Comparison of ENCODE assay signal across 14 cellular contexts in the genomic region with DNA sequence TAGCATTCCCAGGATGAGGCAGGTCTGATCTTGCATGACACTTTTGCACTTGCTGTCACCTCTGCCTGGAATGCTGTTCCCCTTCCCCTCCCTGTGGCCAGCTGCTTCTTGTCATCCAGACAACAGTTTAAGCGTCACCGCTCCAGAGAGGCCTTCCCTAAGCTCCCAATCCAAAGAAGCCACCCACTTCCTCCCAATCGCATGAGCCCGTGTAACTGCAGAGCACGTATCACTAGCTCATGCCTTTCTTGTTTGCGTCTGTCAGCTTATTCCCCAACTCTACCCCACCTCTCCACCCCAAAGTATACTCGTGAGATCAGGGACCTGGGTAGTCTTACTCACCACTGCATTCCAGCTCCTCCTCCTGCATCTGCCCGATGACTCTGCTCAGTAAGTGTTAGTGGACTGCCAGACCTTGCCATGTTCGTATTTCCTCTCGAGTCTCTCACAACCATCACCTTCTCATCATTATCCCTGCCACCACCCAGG.
DNase-seq lines count a peak whose midpoint lies in the region; ATAC-seq, FAIRE-seq and TF ChIP-seq lines count a peak whose summit lies in the region.
"Had no signal": no experiment of that assay in that cellular context is flagged by ENCODE, and none has a peak within 500 bp of the region (broad histone marks: within the 10 kb centered on the region; RNA-seq: fewer than 3 reads in every experiment).

No MANE protein-coding gene starts in this region.

- DNase-seq in GM04504 (ENCODE audit: low read depth): peak; percentile 50
- no peak for DNase-seq in esophagus muscularis mucosa (ENCODE audit: extremely low spot score)
- DNase-seq in kidney: peak; percentile 63
- DNase-seq in stomach: no peak
- no peak for DNase-seq in AML-193 (lab: John Stamatoyannopoulos, UW)
- no peak for DNase-seq in NCI-H1694 treated with DMSO at 0.1 percent for 48 hours (lab: John Stamatoyannopoulos, UW)
- DNase-seq in endothelial cell (ENCODE audit: low spot score): no peak
- DNase-seq: activated naive CD8-positive, alpha-beta T cell treated with anti-CD3 and anti-CD28 coated beads, Interleukin-2, amount 10 ng/mL, durations not matched to agents 7 days and 5 days; GOT3; left colon; occipital lobe had no signal

- H3K36me3 ChIP-seq in esophagus muscularis mucosa (no peaks in the 10 kb centered on the region), kidney (ENCODE audit: control insufficient read depth in 1 of 2, insufficient read depth in 2 of 2, low read length in 2 of 2) (no peaks in the 10 kb centered on the region), stomach (no peaks in the 10 kb centered on the region)

- H3K27ac Mint-ChIP-seq in endothelial cell (ENCODE audit: unreplicated experiment): no peak overlapping the region
- H3K27ac Mint-ChIP-seq: activated naive CD8-positive, alpha-beta T cell treated with anti-CD3 and anti-CD28 coated beads, Interleukin-2, amount 10 ng/mL, durations not matched to agents 7 days and 5 days had no signal

- TF ChIP-seq CTCF in esophagus muscularis mucosa (IDR thresholded peaks at IDR 0.05) (no peak), kidney (IDR thresholded peaks at IDR 0.05; ENCODE audit: borderline replicate concordance, extremely low read depth, insufficient read depth) (no peak), stomach (IDR thresholded peaks at IDR 0.05) (no peak), endothelial cell (IDR thresholded peaks at IDR 0.05; ENCODE audit: unreplicated experiment) (no peak)

- no peaks in the 10 kb centered on the region for H3K9me3 Mint-ChIP-seq in endothelial cell (ENCODE audit: unreplicated experiment)
- H3K9me3 Mint-ChIP-seq: activated naive CD8-positive, alpha-beta T cell treated with anti-CD3 and anti-CD28 coated beads, Interleukin-2, amount 10 ng/mL, durations not matched to agents 7 days and 5 days had no signal

- H3K27me3 ChIP-seq in esophagus muscularis mucosa (no peaks in the 10 kb centered on the region), stomach (no peaks in the 10 kb centered on the region)

- H3K4me3 Mint-ChIP-seq in endothelial cell (ENCODE audit: unreplicated experiment): no peak overlapping the region
- H3K4me3 Mint-ChIP-seq: activated naive CD8-positive, alpha-beta T cell treated with anti-CD3 and anti-CD28 coated beads, Interleukin-2, amount 10 ng/mL, durations not matched to agents 7 days and 5 days had no signal

- ATAC-seq in HG03439 (IDR thresholded peaks at IDR 0.05; ENCODE audit: unreplicated experiment): no peak
- ATAC-seq: activated CD4-positive, CD25-positive, alpha-beta regulatory T cell treated with anti-CD3 and anti-CD28 coated beads, Interleukin-2, amount 50 U/mL, for 24 hours had no signal

- H3K4me1 ChIP-seq in esophagus muscularis mucosa: peaks cover 14 to 27% (median 16%) of the 10 kb centered on the region in 4 donors
- H3K4me1 ChIP-seq in kidney (ENCODE audit: control insufficient read depth in 1 of 2, insufficient read depth in 1 of 2, low read depth in 1 of 2, low read length in 2 of 2): no peaks in the 10 kb centered on the region
- H3K4me1 ChIP-seq in stomach: peaks cover 0 to 19% (median 9%) of the 10 kb centered on the region in 4 donors

- peaks cover 8% of the 10 kb centered on the region for H3K27me3 Mint-ChIP-seq in endothelial cell (ENCODE audit: unreplicated experiment)

- WGBS in esophagus muscularis mucosa: 29% methylated on average over 10 of the region's 10 CpGs
- 38 to 51% (median 50%) methylated on average over 10 of the region's 10 CpGs for WGBS in stomach, 5 donors

- TF ChIP-seq EP300 in esophagus muscularis mucosa (IDR thresholded peaks at IDR 0.05): no peak
- no peak for TF ChIP-seq EP300 in stomach (IDR thresholded peaks at IDR 0.05)

- intact Hi-C loops in esophagus muscularis mucosa (cut with DNase I): no loop called here
- intact Hi-C loops in kidney (cut with DNase I): no loop called here
- intact Hi-C loops in stomach (cut with DNase I; ENCODE audit: low total_unique reads): no loop called here

- peaks cover 6% of the 10 kb centered on the region for H3K4me1 Mint-ChIP-seq in endothelial cell (ENCODE audit: unreplicated experiment)

- no peak overlapping the region for H3K9ac ChIP-seq in kidney (ENCODE audit: low read length in 2 of 2)

- no peak for TF ChIP-seq POLR2A in esophagus muscularis mucosa (IDR thresholded peaks at IDR 0.05; ENCODE audit: low read depth)
- TF ChIP-seq POLR2A in stomach (IDR thresholded peaks at IDR 0.05): no peak

- FAIRE-seq in kidney (lab: Jason Lieb, UNC): no peak
- FAIRE-seq: G401.6 had no signal

- peak overlapping the region; percentile 42 to 65 (median 60) for H3K27ac ChIP-seq in esophagus muscularis mucosa (replicated peaks in 1 of 4)
- H3K27ac ChIP-seq in kidney (ENCODE audit: low read depth in 2 of 2, low read length in 2 of 2): no peak overlapping the region
- H3K27ac ChIP-seq in stomach: peak overlapping the region in 4 of 5 donors; percentile 29 to 52 (median 40)

- no peaks in the 10 kb centered on the region for H3K36me3 Mint-ChIP-seq in endothelial cell (ENCODE audit: low read depth, unreplicated experiment)
- H3K36me3 Mint-ChIP-seq: activated naive CD8-positive, alpha-beta T cell treated with anti-CD3 and anti-CD28 coated beads, Interleukin-2, amount 10 ng/mL, durations not matched to agents 7 days and 5 days had no signal

- H3K9me3 ChIP-seq in esophagus muscularis mucosa: no peaks in the 10 kb centered on the region
- no peaks in the 10 kb centered on the region for H3K9me3 ChIP-seq in kidney (ENCODE audit: control insufficient read depth in 1 of 2, low read length in 2 of 2)
- no peaks in the 10 kb centered on the region for H3K9me3 ChIP-seq in stomach

- H3K4me3 ChIP-seq in esophagus muscularis mucosa (no peak overlapping the region), kidney (ENCODE audit: low read length in 2 of 2) (no peak overlapping the region), stomach (no peak overlapping the region)

Comparison
In these comparisons a context has a peak if more than half of its experiments do, and no peak if none do; other contexts are left out.
1. DNase-seq: peak in GM04504 (single experiment) and kidney (single experiment); none in esophagus muscularis mucosa (single experiment), stomach (single experiment), AML-193 (0 of 2), NCI-H1694 treated with DMSO at 0.1 percent for 48 hours (single experiment) and endothelial cell (single experiment).
2. H3K27ac ChIP-seq: peak in esophagus muscularis mucosa (4 of 4) and stomach (4 of 5); none in kidney (0 of 2).